ENCODE assay signal across 11 cellular contexts in genomic region chr17:68288375-68288774, GRCh38. TPM values are rescaled to one million over a fixed set of nuclear protein-coding genes. Genes with fewer than 3 reads are reported as not detected.
A peak's percentile ranks its signal among the peaks of the same experiment; 100 is the strongest.
DNase-seq lines count a peak whose midpoint lies in the region; ATAC-seq, FAIRE-seq and TF ChIP-seq lines count a peak whose summit lies in the region.
"Had no signal": no experiment of that assay in that cellular context is flagged by ENCODE, and none has a peak within 500 bp of the region (broad histone marks: within the 10 kb centered on the region; RNA-seq: fewer than 3 reads in every experiment).

No MANE protein-coding gene starts in this region.

- no peaks in the 10 kb centered on the region for H3K36me3 ChIP-seq in CD4-positive, CD25-positive, alpha-beta regulatory T cell (ENCODE audit: control insufficient read depth, insufficient read depth, low read length)
- peaks cover 56% of the 10 kb centered on the region for H3K36me3 ChIP-seq in OCI-LY1 (ENCODE audit: insufficient read depth, low read length)
- H3K36me3 ChIP-seq in kidney (ENCODE audit: control insufficient read depth in 1 of 2, insufficient read depth in 2 of 2, low read length in 2 of 2) = no peaks in the 10 kb centered on the region

- peak overlapping the region; percentile 97 for H3K27ac ChIP-seq in CD4-positive, CD25-positive, alpha-beta regulatory T cell (ENCODE audit: insufficient read depth, low read length, poor library complexity, severe bottlenecking)
- peak overlapping the region; percentile 98 for H3K27ac ChIP-seq in OCI-LY1 (ENCODE audit: low read depth, low read length, poor library complexity, severe bottlenecking)
- no peak overlapping the region for H3K27ac ChIP-seq in kidney (ENCODE audit: low read depth in 2 of 2, low read length in 2 of 2)

- H3K4me1 ChIP-seq in CD4-positive, CD25-positive, alpha-beta regulatory T cell (ENCODE audit: control insufficient read depth, insufficient read depth, low read length, poor library complexity, severe bottlenecking) = peaks cover 39% of the 10 kb centered on the region
- H3K4me1 ChIP-seq in OCI-LY1 (ENCODE audit: insufficient read depth, low read length, severe bottlenecking) (peaks cover 54% of the 10 kb centered on the region), kidney (ENCODE audit: control insufficient read depth in 1 of 2, insufficient read depth in 1 of 2, low read depth in 1 of 2, low read length in 2 of 2) (peaks cover 0 to 6% of the 10 kb centered on the region in 2 donors)

- intact Hi-C loops in kidney (cut with DNase I) = no loop called here

- no peaks in the 10 kb centered on the region for H3K27me3 ChIP-seq in CD4-positive, CD25-positive, alpha-beta regulatory T cell (ENCODE audit: control insufficient read depth, insufficient read depth, low read length)
- H3K27me3 ChIP-seq in OCI-LY1 (ENCODE audit: insufficient read depth, low read length) = no peaks in the 10 kb centered on the region

- no peaks in the 10 kb centered on the region for H4K20me1 ChIP-seq in OCI-LY1 (ENCODE audit: insufficient read depth, low read length)

- H3K36me3 Mint-ChIP-seq in CD4-positive, CD25-positive, alpha-beta regulatory T cell = peaks cover 8% of the 10 kb centered on the region

- no peak for FAIRE-seq in kidney (lab: Jason Lieb, UNC)

- H3K4me2 ChIP-seq in OCI-LY1 (ENCODE audit: low read length) = peak overlapping the region; percentile 81

- no peaks in the 10 kb centered on the region for H3K9me3 ChIP-seq in CD4-positive, CD25-positive, alpha-beta regulatory T cell (ENCODE audit: control insufficient read depth in 2 of 2, low read length in 2 of 2)
- H3K9me3 ChIP-seq in OCI-LY1 (ENCODE audit: low read length) (no peaks in the 10 kb centered on the region), kidney (ENCODE audit: control insufficient read depth in 1 of 2, low read length in 2 of 2) (no peaks in the 10 kb centered on the region)

- peaks cover 4% of the 10 kb centered on the region for H3K27me3 Mint-ChIP-seq in CD4-positive, CD25-positive, alpha-beta regulatory T cell

- no peak for DNase-seq in CD4-positive, CD25-positive, alpha-beta regulatory T cell
- peak; percentile 77 for DNase-seq in germinal center (ENCODE audit: low spot score)
- DNase-seq in stimulated activated CD4-positive, alpha-beta T cell treated with anti-CD3 and anti-CD28 coated beads, Interleukin-2, amount 100 ng/mL, for 24 hours = no peak
- no peak for DNase-seq in kidney
- DNase-seq in stimulated activated naive CD4-positive, alpha-beta T cell treated with Interleukin-2 at 50 U/mL for 16 hours (lab: John Stamatoyannopoulos, UW) = no peak
- DNase-seq: activated CD4-positive, alpha-beta T cell treated with anti-CD3 and anti-CD28 coated beads for 4 hours; DMS 273 treated with DMSO at 0.1 percent for 48 hours had no signal

- H3K9ac ChIP-seq in OCI-LY1 (ENCODE audit: low read length) = peak overlapping the region; percentile 100
- H3K9ac ChIP-seq in kidney (ENCODE audit: low read length in 2 of 2) = no peak overlapping the region

- H3K79me2 ChIP-seq in OCI-LY1 (ENCODE audit: insufficient read depth, low read length) = peaks cover 75% of the 10 kb centered on the region

- H3K4me1 Mint-ChIP-seq in CD4-positive, CD25-positive, alpha-beta regulatory T cell = peaks cover 22 to 67% (median 41%) of the 10 kb centered on the region in 4 donors

- 0 out of 2 replicates have a peak, but pooled peaks cover 7% of the 10 kb centered on the region for H3F3A ChIP-seq in OCI-LY1 (ENCODE audit: insufficient read depth, low read length)

- no peak overlapping the region for H2AFZ ChIP-seq in OCI-LY1 (ENCODE audit: low read length)

- H3K4me3 ChIP-seq in CD4-positive, CD25-positive, alpha-beta regulatory T cell (ENCODE audit: low read depth, low read length) = peak overlapping the region; percentile 94
- peak overlapping the region; percentile 99 for H3K4me3 ChIP-seq in OCI-LY1 (ENCODE audit: low read depth, low read length, poor library complexity, severe bottlenecking)
- H3K4me3 ChIP-seq in kidney (ENCODE audit: low read length in 2 of 2) = no peak overlapping the region

- ATAC-seq in CD4-positive, CD25-positive, alpha-beta regulatory T cell (ENCODE audit: low read depth in 2 of 2) = no peak
- ATAC-seq in GM19043 (IDR thresholded peaks at IDR 0.05; ENCODE audit: low read depth, unreplicated experiment) = peak; percentile 20
- ATAC-seq in HG02840 (IDR thresholded peaks at IDR 0.05; ENCODE audit: low FRiP score, unreplicated experiment) = no peak

- no peaks in the 10 kb centered on the region for H3K9me2 ChIP-seq in OCI-LY1 (ENCODE audit: low read depth, low read length)

- peak overlapping the region; percentile 82 to 96 (median 82) for H3K27ac Mint-ChIP-seq in CD4-positive, CD25-positive, alpha-beta regulatory T cell
- H3K27ac Mint-ChIP-seq: progenitor cell of endocrine pancreas had no signal

- H3K4me3 Mint-ChIP-seq in CD4-positive, CD25-positive, alpha-beta regulatory T cell = peak overlapping the region; percentile 92 to 100 (median 100)

- TF ChIP-seq CTCF in OCI-LY1 (IDR thresholded peaks at IDR 0.05; ENCODE audit: low read length) (no peak), kidney (IDR thresholded peaks at IDR 0.05; ENCODE audit: borderline replicate concordance, extremely low read depth, insufficient read depth) (no peak)

- H3K9me3 Mint-ChIP-seq in CD4-positive, CD25-positive, alpha-beta regulatory T cell = no peaks in the 10 kb centered on the region

RNA-seq across cellular contexts. Expression of gene SLC16A6, which starts 2.6 kb away (rescaled TPM):
- total RNA-seq in CD4-positive, CD25-positive, alpha-beta regulatory T cell = 11.5 TPM
- polyA plus RNA-seq in CD4-positive, CD25-positive, alpha-beta regulatory T cell = 1 to 10 TPM; 1.9 to 5.1 (median 3.0) TPM
- 3.6 TPM for total RNA-seq in kidney
- polyA plus RNA-seq in kidney (ENCODE audit: insufficient read depth, low read depth, low replicate concordance) = 0.82 TPM

RNA-seq across cellular contexts. Expression of gene ARSG, which starts 2.9 kb away (rescaled TPM):
- 21.8 TPM for total RNA-seq in CD4-positive, CD25-positive, alpha-beta regulatory T cell
- polyA plus RNA-seq in CD4-positive, CD25-positive, alpha-beta regulatory T cell = 10 to 100 TPM; 10.3 to 13.7 (median 12.5) TPM
- total RNA-seq in kidney = 12.6 TPM
- polyA plus RNA-seq in kidney (ENCODE audit: insufficient read depth, low read depth, low replicate concordance) = 5.0 TPM

RNA-seq across cellular contexts. Expression of gene AMZ2, which starts 40.5 kb away (rescaled TPM):
- total RNA-seq in CD4-positive, CD25-positive, alpha-beta regulatory T cell = 58.6 TPM
- 100 to 1,000 TPM; 102 to 116 (median 114) TPM for polyA plus RNA-seq in CD4-positive, CD25-positive, alpha-beta regulatory T cell
- 48.6 TPM for total RNA-seq in kidney
- 90.9 TPM for polyA plus RNA-seq in kidney (ENCODE audit: insufficient read depth, low read depth, low replicate concordance)

Comparison
In these comparisons a context has a peak if more than half of its experiments do, and no peak if none do; other contexts are left out.
1. H3K27ac ChIP-seq: peak in CD4-positive, CD25-positive, alpha-beta regulatory T cell (single experiment) and OCI-LY1 (single experiment); none in kidney (0 of 2).
2. H3K4me3 ChIP-seq: peak in CD4-positive, CD25-positive, alpha-beta regulatory T cell (single experiment) and OCI-LY1 (single experiment); none in kidney (0 of 2).